Comparison of ENCODE assay signal across 26 cellular contexts in the genomic region with DNA sequence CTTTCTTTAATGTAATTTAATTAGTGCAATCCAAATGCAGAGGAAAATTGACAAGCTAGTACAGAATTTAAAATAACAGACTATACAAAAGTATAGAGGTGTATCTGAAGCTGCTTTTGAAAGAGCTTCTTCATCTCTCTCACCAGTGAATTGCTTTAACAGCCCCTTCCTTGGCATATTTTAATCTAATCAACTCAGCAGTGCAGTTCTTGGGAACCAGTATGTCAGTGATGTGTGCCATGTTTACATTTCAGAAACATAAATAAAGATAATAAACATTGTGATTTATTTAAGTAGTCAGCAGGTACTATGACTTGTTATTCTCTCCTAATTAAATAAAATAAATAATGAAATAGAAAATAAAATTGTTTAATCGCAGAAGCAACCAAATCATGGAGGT.
"Had no signal": no experiment of that assay in that cellular context is flagged by ENCODE, and none has a peak within 500 bp of the region (broad histone marks: within the 10 kb centered on the region; RNA-seq: fewer than 3 reads in every experiment).

No MANE protein-coding gene starts in this region.

- H3K4me1 ChIP-seq: stomach, suprapubic skin, testis, thyroid gland, tibial artery, tibial nerve, transverse colon, upper lobe of right lung, uterus, vagina had no signal

- H3K27me3 ChIP-seq: stomach, suprapubic skin, testis, thyroid gland, tibial artery, tibial nerve, transverse colon, upper lobe of right lung, uterus, vagina had no signal

- H3K4me3 ChIP-seq: stomach, suprapubic skin, testis, thoracic aorta, thyroid gland, tibial artery, tibial nerve, transverse colon, upper lobe of right lung, uterus, vagina had no signal

- H3K9me3 ChIP-seq: stomach, suprapubic skin, testis, thoracic aorta, thyroid gland, tibial artery, tibial nerve, transverse colon, upper lobe of right lung, uterus, vagina had no signal

- DNase-seq: stimulated activated CD4-positive, alpha-beta T cell treated with anti-CD3 and anti-CD28 coated beads, Interleukin-2, amount 100 ng/mL, for 48 hours; stimulated activated CD4-positive, alpha-beta T cell treated with anti-CD3 and anti-CD28 coated beads, Interleukin-4, amount 100 ng/mL, for 1 hour; stimulated activated CD4-positive, alpha-beta T cell treated with anti-CD3 and anti-CD28 coated beads, Interleukin-4, amount 100 ng/mL, for 24 hours; stimulated activated CD4-positive, alpha-beta T cell treated with anti-CD3 and anti-CD28 coated beads, Interleukin-4, amount 100 ng/mL, for 4 hours; stimulated activated CD8-positive, alpha-beta memory T cell treated with anti-CD3 and anti-CD28 coated beads, Interleukin-4, amount 100 ng/mL, for 48 hours; stimulated activated naive B cell treated with anti-CD40 and anti-IgM and Interleukin-4, amounts not matched to agents 10 μg/mL and 1 μg/mL and 100 μg/mL, for 72 hours; stimulated activated naive CD4-positive, alpha-beta T cell; stimulated activated naive CD4-positive, alpha-beta T cell treated with Interleukin-2 at 50 U/mL for 16 hours; stimulated activated naive CD8-positive, alpha-beta T cell treated with anti-CD3 and anti-CD28 coated beads, Interleukin-15, amount 100 ng/mL, for 72 hours; stimulated activated naive CD8-positive, alpha-beta T cell treated with anti-CD3 and anti-CD28 coated beads, Interleukin-15, Interleukin-2, amounts not matched to agents 100 U/mL and 50 U/mL, for 24 hours; stomach; substantia nigra; testis; thyroid gland; tibial artery; transverse colon; trophoblast cell; upper lobe of right lung; uterus had no signal

- ATAC-seq: stimulated activated effector memory CD8-positive, alpha-beta T cell treated with anti-CD3 and anti-CD28 coated beads, Interleukin-12 subunit alpha, Interleukin-12 subunit beta, amount 100 ng/mL, for 72 hours; stimulated activated memory B cell treated with anti-CD40 and anti-IgM and Interleukin-4, amounts not matched to agents 10 μg/mL and 1 μg/mL and 100 μg/mL, for 72 hours; stimulated activated naive B cell treated with anti-CD40 and anti-IgM and Interleukin-4, amounts not matched to agents 10 μg/mL and 1 μg/mL and 100 μg/mL, for 72 hours; stimulated activated naive CD8-positive, alpha-beta T cell treated with anti-CD3 and anti-CD28 coated beads, Interleukin-15, amount 100 ng/mL, for 72 hours; stimulated activated naive CD8-positive, alpha-beta T cell treated with anti-CD3 and anti-CD28 coated beads, Interleukin-15, Interleukin-2, amounts not matched to agents 100 U/mL and 50 U/mL, for 24 hours; upper lobe of right lung had no signal

- H3K27ac ChIP-seq: stomach, suprapubic skin, testis, thoracic aorta, thyroid gland, tibial artery, tibial nerve, transverse colon, upper lobe of right lung, uterus, vagina had no signal

- FAIRE-seq: urothelium cell line had no signal

- H3K36me3 ChIP-seq: stomach, suprapubic skin, thoracic aorta, thyroid gland, tibial artery, tibial nerve, transverse colon, upper lobe of right lung, uterus, vagina had no signal
